ENCODE assay signal across 8 cellular contexts in the genomic region with DNA sequence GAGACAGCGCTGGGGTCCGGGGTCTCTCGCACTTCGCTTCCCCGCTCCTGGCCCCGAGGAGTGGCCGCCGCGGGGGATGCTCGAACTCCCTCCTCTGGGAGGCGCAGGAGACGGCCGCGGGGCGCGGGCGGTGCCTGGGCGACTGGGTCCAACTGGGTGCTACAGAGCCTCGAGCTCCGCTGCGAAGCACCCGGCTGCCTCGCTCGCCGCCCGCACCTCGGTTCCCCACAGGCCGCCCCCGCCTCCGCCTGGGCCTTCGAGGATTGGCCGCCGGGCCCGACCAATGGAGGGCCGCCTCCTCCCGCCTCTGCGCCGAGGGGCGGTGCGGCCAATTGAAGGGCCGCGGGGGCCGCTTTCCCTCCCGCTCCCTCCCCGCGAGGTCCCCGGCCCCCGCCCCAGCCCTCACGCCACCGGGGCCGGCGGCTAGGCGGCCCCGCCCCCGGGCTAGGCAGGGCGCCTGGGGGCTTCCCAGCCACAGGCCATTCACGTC. TPM values are rescaled to one million over a fixed set of nuclear protein-coding genes. Genes with fewer than 3 reads are reported as not detected.
DNase-seq lines count a peak whose midpoint lies in the region; ATAC-seq and TF ChIP-seq lines count a peak whose summit lies in the region.

Gene CNN3 (minus strand): TSS at position 196 of the 490 bp plus-strand sequence. CDS start 216 bp downstream, outside the sequence.

- peak within 1 kb of the TSS; percentile 98 for H3K27ac ChIP-seq in SJSA1
- H3K27ac ChIP-seq in temporal lobe (ENCODE audit: low read depth, low read length): peak within 1 kb of the TSS; percentile 97

- no peaks in the 10 kb centered on the region for H3K27me3 ChIP-seq in SJSA1 (replicated peaks)

- peak within 1 kb of the TSS; percentile 71 to 89 (median 76) for H3K27ac Mint-ChIP-seq in IgD-negative memory B cell
- peak within 1 kb of the TSS; percentile 52 for H3K27ac Mint-ChIP-seq in activated naive CD8-positive, alpha-beta T cell treated with anti-CD3 and anti-CD28 coated beads, Interleukin-2, amount 50 U/mL, for 24 hours
- peak within 1 kb of the TSS; percentile 99 for H3K27ac Mint-ChIP-seq in osteocyte (ENCODE audit: unreplicated experiment)

- H3K27me3 Mint-ChIP-seq in IgD-negative memory B cell: peaks cover 33% of the 10 kb centered on the region
- H3K27me3 Mint-ChIP-seq in activated naive CD8-positive, alpha-beta T cell treated with anti-CD3 and anti-CD28 coated beads, Interleukin-2, amount 50 U/mL, for 24 hours: peaks cover 23% of the 10 kb centered on the region
- no peaks in the 10 kb centered on the region for H3K27me3 Mint-ChIP-seq in osteocyte (ENCODE audit: unreplicated experiment)

- peaks cover 13 to 24% (median 20%) of the 10 kb centered on the region in 3 donors for H3K4me1 Mint-ChIP-seq in IgD-negative memory B cell
- H3K4me1 Mint-ChIP-seq in activated naive CD8-positive, alpha-beta T cell treated with anti-CD3 and anti-CD28 coated beads, Interleukin-2, amount 50 U/mL, for 24 hours: peaks cover 12% of the 10 kb centered on the region
- peaks cover 61% of the 10 kb centered on the region for H3K4me1 Mint-ChIP-seq in osteocyte (ENCODE audit: unreplicated experiment)

- H3K9me3 Mint-ChIP-seq in IgD-negative memory B cell (no peaks in the 10 kb centered on the region), osteocyte (ENCODE audit: unreplicated experiment) (no peaks in the 10 kb centered on the region)
- H3K9me3 Mint-ChIP-seq in activated naive CD8-positive, alpha-beta T cell treated with anti-CD3 and anti-CD28 coated beads, Interleukin-2, amount 50 U/mL, for 24 hours: no peaks in the 10 kb centered on the region

- peaks cover 46% of the 10 kb centered on the region for H3K36me3 ChIP-seq in SJSA1

- no peaks in the 10 kb centered on the region; the same call in 1 of the 2 replicates for H3K9me3 ChIP-seq in SJSA1 (replicated peaks)

- H3K4me3 Mint-ChIP-seq in IgD-negative memory B cell (peak within 1 kb of the TSS; percentile 85 to 96 (median 94)), osteocyte (ENCODE audit: unreplicated experiment) (peak within 1 kb of the TSS; percentile 94)
- peak within 1 kb of the TSS; percentile 81 for H3K4me3 Mint-ChIP-seq in activated naive CD8-positive, alpha-beta T cell treated with anti-CD3 and anti-CD28 coated beads, Interleukin-2, amount 50 U/mL, for 24 hours

- peak; percentile 55 for DNase-seq in DMS 273 treated with DMSO at 0.1 percent for 48 hours (lab: John Stamatoyannopoulos, UW)
- peak; percentile 96 to 97 for DNase-seq in SJSA1 (ENCODE audit: low read depth in 1 of 2, low spot score in 2 of 2)
- DNase-seq in activated naive CD8-positive, alpha-beta T cell treated with anti-CD3 and anti-CD28 coated beads, Interleukin-2, amount 50 U/mL, for 24 hours: peak; percentile 75
- DNase-seq in head of caudate nucleus: peak; percentile 77 to 96 (median 92)
- peak; percentile 98 for DNase-seq in osteocyte (ENCODE audit: extremely low spot score, unreplicated experiment)

- intact Hi-C loops in head of caudate nucleus (cut with DNase I): loop anchor here (2.0 to 5.0 kb wide), 2 partner anchors 55 to 116 kb away; no protein-coding TSS in a partner anchor

- H3K36me3 Mint-ChIP-seq in IgD-negative memory B cell (peaks cover 2% of the 10 kb centered on the region), osteocyte (ENCODE audit: unreplicated experiment) (peaks cover 7% of the 10 kb centered on the region)
- no peaks in the 10 kb centered on the region for H3K36me3 Mint-ChIP-seq in activated naive CD8-positive, alpha-beta T cell treated with anti-CD3 and anti-CD28 coated beads, Interleukin-2, amount 50 U/mL, for 24 hours (ENCODE audit: low read depth)

- peaks cover 63% of the 10 kb centered on the region for H3K4me1 ChIP-seq in SJSA1 (replicated peaks)

- ATAC-seq in GM21619 (IDR thresholded peaks at IDR 0.05; ENCODE audit: unreplicated experiment): peak; percentile 80
- peak; percentile 85 for ATAC-seq in activated naive CD8-positive, alpha-beta T cell treated with anti-CD3 and anti-CD28 coated beads, Interleukin-2, amount 50 U/mL, for 24 hours

- TF ChIP-seq CTCF in osteocyte (IDR thresholded peaks at IDR 0.05): no peak

- H3K4me3 ChIP-seq in SJSA1: peak within 1 kb of the TSS; percentile 94

RNA-seq across cellular contexts. Expression of gene CNN3, which starts in this region (rescaled TPM):
- 4.2 TPM for polyA plus RNA-seq in IgD-negative memory B cell
- total RNA-seq in SJSA1 (2014; rRNA removed; shearing (Covaris generic)): 543 and 602 TPM in 2 replicates
- total RNA-seq in osteocyte (223 and 238 TPM in 2 replicates), temporal lobe (123 TPM)

Comparison
In these comparisons a context has a peak if more than half of its experiments do, and no peak if none do; other contexts are left out.
1. Peak in every context shown above with its lines: DNase-seq, ATAC-seq, H3K4me3 ChIP-seq and H3K27ac ChIP-seq.